In genomic region chrX:64204252-64204651, GRCh38 we compare ENCODE assay signal across 8 cellular contexts. TPM values are rescaled to one million over a fixed set of nuclear protein-coding genes. Genes with fewer than 3 reads are reported as not detected.
DNase-seq lines count a peak whose midpoint lies in the region; ATAC-seq and TF ChIP-seq lines count a peak whose summit lies in the region.

No MANE protein-coding gene starts in this region.

- intact Hi-C loops in dorsolateral prefrontal cortex (cut with DNase I) (loop anchor here in 1 of 2 donors (10.0 kb wide), 2 partner anchors 449 to 1331 kb away; partner anchors contain the start of gene LAS1L), lower leg skin (cut with DNase I; ENCODE audit: low total_unique reads) (no loop called here)

- H3K9me3 ChIP-seq in mucosa of stomach (ENCODE audit: control insufficient read depth, low read length): no peaks in the 10 kb centered on the region

- 57 to 71% methylated on average over 19 to 23 of the region's 23 CpGs for WGBS in lower leg skin, 2 donors

- H3K9ac ChIP-seq in mucosa of stomach (ENCODE audit: low read length): peak overlapping the region; percentile 53

- no peak for TF ChIP-seq POLR2A in lower leg skin (IDR thresholded peaks at IDR 0.05)

- no peak for DNase-seq in LNCaP clone FGC (ENCODE audit: low read depth)
- DNase-seq in dorsolateral prefrontal cortex: peak in 5 of 10 donors; percentile 5 to 46 (median 11)
- DNase-seq in NCI-H2081 treated with DMSO at 0.1 percent for 48 hours (lab: John Stamatoyannopoulos, UW): no peak
- DNase-seq in lower leg skin (ENCODE audit: low spot score in 2 of 2): no peak

- H2AFZ ChIP-seq in ACC112 (ENCODE audit: low read length, unreplicated experiment): peak overlapping the region; percentile 60

- no peak overlapping the region for H3K27ac ChIP-seq in ACC112 (ENCODE audit: low read depth, low read length)
- H3K27ac ChIP-seq in dorsolateral prefrontal cortex: peak overlapping the region in 40 of 59 donors; percentile 2 to 96 (median 86)

- no peaks in the 10 kb centered on the region for H3K27me3 ChIP-seq in ACC112 (ENCODE audit: insufficient read depth, low read length)
- H3K27me3 ChIP-seq in dorsolateral prefrontal cortex: peaks cover 0 to 86% (median 10%) of the 10 kb centered on the region in 45 donors
- H3K27me3 ChIP-seq in mucosa of stomach (ENCODE audit: control insufficient read depth, insufficient read depth, low read length): no peaks in the 10 kb centered on the region

- H3K4me1 ChIP-seq in ACC112 (ENCODE audit: control insufficient read depth, insufficient read depth, low read length, unreplicated experiment): peaks cover 8% of the 10 kb centered on the region
- peaks cover 22% of the 10 kb centered on the region for H3K4me1 ChIP-seq in mucosa of stomach (ENCODE audit: control insufficient read depth, insufficient read depth, low read length)

- H3K4me3 ChIP-seq in ACC112 (ENCODE audit: low read depth, low read length): peak overlapping the region; percentile 91
- peak overlapping the region; percentile 70 for H3K4me3 ChIP-seq in LNCaP clone FGC (ENCODE audit: low read depth, low read length)
- H3K4me3 ChIP-seq in dorsolateral prefrontal cortex: peak overlapping the region; percentile 52 to 81 (median 70)
- H3K4me3 ChIP-seq in mucosa of stomach (ENCODE audit: low read length): no peak overlapping the region
- H3K4me3 ChIP-seq in lower leg skin (ENCODE audit: low read depth, poor library complexity, severe bottlenecking): no peak overlapping the region

- H3K36me3 ChIP-seq in ACC112 (ENCODE audit: insufficient read depth, low read length) (no peaks in the 10 kb centered on the region), mucosa of stomach (ENCODE audit: control insufficient read depth, insufficient read depth, low read length) (no peaks in the 10 kb centered on the region)

- TF ChIP-seq CTCF in LNCaP clone FGC (IDR thresholded peaks at IDR 0.05; ENCODE audit: control insufficient read depth, extremely low read depth, insufficient read depth) (no peak), dorsolateral prefrontal cortex (IDR thresholded peaks at IDR 0.05 in 54 of 56, conservative IDR thresholded peaks at IDR 0.05 in 2 of 56; ENCODE audit: low read depth in 1 of 56, partially characterized antibody in 56 of 56) (no peak), lower leg skin (IDR thresholded peaks at IDR 0.05) (no peak)

- ATAC-seq in GM18502 (IDR thresholded peaks at IDR 0.05; ENCODE audit: poor library complexity, unreplicated experiment) (no peak), GM18520 (IDR thresholded peaks at IDR 0.05; ENCODE audit: unreplicated experiment) (no peak)

- no peaks in the 10 kb centered on the region for H3K79me2 ChIP-seq in ACC112 (ENCODE audit: control insufficient read depth, insufficient read depth, low read length, unreplicated experiment)

RNA-seq across cellular contexts. Expression of gene AMER1, which starts 1.3 kb away (rescaled TPM):
- total RNA-seq in dorsolateral prefrontal cortex (1 to 10 TPM; 3.8 to 7.9 (median 6.3) TPM), lower leg skin (1 to 10 TPM; 3.2 to 5.7 (median 4.3) TPM)

RNA-seq across cellular contexts. Expression of gene ASB12, which starts 26.2 kb away (rescaled TPM):
- total RNA-seq in dorsolateral prefrontal cortex (under 1 TPM in 26 of 120 experiments, not detected in 94; 0.32 to 0.77 (median 0.47) TPM), lower leg skin (under 1 TPM in 1 of 4 donors, not detected in 3; 0.49 TPM)

Comparison
In these comparisons a context has a peak if more than half of its experiments do, and no peak if none do; other contexts are left out.
1. H3K4me3 ChIP-seq: peak in ACC112 (single experiment), LNCaP clone FGC (single experiment) and dorsolateral prefrontal cortex (59 of 59); none in mucosa of stomach (single experiment) and lower leg skin (single experiment).